In genomic region chr20:25212242-25212641, GRCh38 we compare ENCODE assay signal across 7 cellular contexts.
"Had no signal": no experiment of that assay in that cellular context is flagged by ENCODE, and none has a peak within 500 bp of the region (broad histone marks: within the 10 kb centered on the region; RNA-seq: fewer than 3 reads in every experiment).

No MANE protein-coding gene starts in this region.

- H3K9me3 Mint-ChIP-seq: GM23338, H9, IgD-negative memory B cell had no signal

- FAIRE-seq: H1, H54, HTR-8/SVneo had no signal

- H3K4me3 Mint-ChIP-seq: GM23338, H9, IgD-negative memory B cell had no signal

- H3K4me2 ChIP-seq: GM23338 had no signal

- H3K4me3 ChIP-seq: GM23338 had no signal

- H3K27ac Mint-ChIP-seq: GM23338, H9, IgD-negative memory B cell had no signal

- H3K4me1 Mint-ChIP-seq: IgD-negative memory B cell had no signal

- DNase-seq: H9, HCEC 1CT had no signal

- ATAC-seq: GM23338 had no signal

- H2AFZ ChIP-seq: GM23338 had no signal

- H3K27me3 Mint-ChIP-seq: IgD-negative memory B cell had no signal
